In genomic region chr5:152349683-152350526, GRCh38 we compare ENCODE assay signal across 8 cellular contexts. TPM values are rescaled to one million over a fixed set of nuclear protein-coding genes. Genes with fewer than 3 reads are reported as not detected.
A peak's percentile ranks its signal among the peaks of the same experiment; 100 is the strongest.
DNase-seq lines count a peak whose midpoint lies in the region; ATAC-seq, FAIRE-seq and TF ChIP-seq lines count a peak whose summit lies in the region.

No MANE protein-coding gene starts in this region.

- TF ChIP-seq CTCF in OCI-LY3 (IDR thresholded peaks at IDR 0.05; ENCODE audit: low read depth, low read length) (peak; percentile 69), breast epithelium (IDR thresholded peaks at IDR 0.05) (peak; percentile 31 to 64 (median 35)), tibial nerve (IDR thresholded peaks at IDR 0.05) (peak; percentile 26 to 53 (median 44))

- H3K27me3 ChIP-seq in OCI-LY3 (ENCODE audit: low read depth, low read length), result no peaks in the 10 kb centered on the region
- H3K27me3 ChIP-seq in breast epithelium, result no peaks in the 10 kb centered on the region
- no peaks in the 10 kb centered on the region for H3K27me3 ChIP-seq in tibial nerve

- 38 to 42% methylated on average over 8 of the region's 8 CpGs for WGBS in tibial nerve, 2 donors

- H3K79me2 ChIP-seq in OCI-LY3 (ENCODE audit: low read length), result no peaks in the 10 kb centered on the region

- peak; percentile 79 for FAIRE-seq in GM19239 (lab: Jason Lieb, UNC)

- TF ChIP-seq POLR2A in breast epithelium (IDR thresholded peaks at IDR 0.05), result no peak
- TF ChIP-seq POLR2A in tibial nerve (IDR thresholded peaks at IDR 0.05), result no peak

- no peak overlapping the region for H3K4me2 ChIP-seq in OCI-LY3 (ENCODE audit: low read length)

- no peaks in the 10 kb centered on the region for H4K20me1 ChIP-seq in OCI-LY3 (ENCODE audit: insufficient read depth, low read length)

- H3K36me3 ChIP-seq in OCI-LY3 (replicated peaks; ENCODE audit: low read depth, low read length), result no peaks in the 10 kb centered on the region
- no peaks in the 10 kb centered on the region for H3K36me3 ChIP-seq in breast epithelium
- no peaks in the 10 kb centered on the region for H3K36me3 ChIP-seq in tibial nerve

- H3K4me1 ChIP-seq in OCI-LY3 (ENCODE audit: low read length) (no peaks in the 10 kb centered on the region), breast epithelium (no peaks in the 10 kb centered on the region), tibial nerve (no peaks in the 10 kb centered on the region)

- H3K9me3 ChIP-seq in OCI-LY3 (ENCODE audit: insufficient read depth, low read length), result no peaks in the 10 kb centered on the region
- no peaks in the 10 kb centered on the region for H3K9me3 ChIP-seq in breast epithelium
- no peaks in the 10 kb centered on the region for H3K9me3 ChIP-seq in tibial nerve

- no peak overlapping the region for H3K4me3 ChIP-seq in OCI-LY3 (ENCODE audit: low read length)
- no peak overlapping the region for H3K4me3 ChIP-seq in breast epithelium
- no peak overlapping the region for H3K4me3 ChIP-seq in tibial nerve

- ATAC-seq in HG03280 (IDR thresholded peaks at IDR 0.05; ENCODE audit: unreplicated experiment) (peak; percentile 81), left lobe of liver (peak; percentile 94)

- H3K9ac ChIP-seq in OCI-LY3 (ENCODE audit: low read length), result no peak overlapping the region

- peak; percentile 87 for DNase-seq in DMS53 (lab: John Stamatoyannopoulos, UW)
- DNase-seq in GM19239 (ENCODE audit: insufficient read length, low spot score), result peak; percentile 23
- no peak for DNase-seq in breast epithelium (ENCODE audit: low spot score in 2 of 2)
- no peak for DNase-seq in left lobe of liver (ENCODE audit: low spot score)
- DNase-seq in tibial nerve (ENCODE audit: low spot score in 2 of 2), result no peak
- DNase-seq in activated CD4-positive, CD25-positive, alpha-beta regulatory T cell treated with anti-CD3 and anti-CD28 coated beads, Interleukin-2, amount 50 U/mL, for 72 hours, result no peak

- H2AFZ ChIP-seq in OCI-LY3 (ENCODE audit: low read depth, low read length), result no peak overlapping the region

- intact Hi-C loops in breast epithelium (cut with DNase I; ENCODE audit: low total_unique reads), result no loop called here

- no peak for TF ChIP-seq EP300 in tibial nerve (IDR thresholded peaks at IDR 0.05)

- H3K27ac ChIP-seq in OCI-LY3 (ENCODE audit: low read length) (no peak overlapping the region), breast epithelium (no peak overlapping the region), tibial nerve (no peak overlapping the region)

RNA-seq across cellular contexts. Expression of gene NMUR2, which starts 55.2 kb away (rescaled TPM):
- under 1 TPM in 1 of 3 donors, not detected in 2; 0.33 TPM for total RNA-seq in breast epithelium
- not detected for total RNA-seq in left lobe of liver
- total RNA-seq in tibial nerve, result not detected

Comparison
In these comparisons a context has a peak if more than half of its experiments do, and no peak if none do; other contexts are left out.
1. DNase-seq: peak in DMS53 (single experiment) and GM19239 (single experiment); none in breast epithelium (0 of 2), left lobe of liver (single experiment), tibial nerve (0 of 2) and activated CD4-positive, CD25-positive, alpha-beta regulatory T cell treated with anti-CD3 and anti-CD28 coated beads, Interleukin-2, amount 50 U/mL, for 72 hours (single experiment).
2. Peak in every context shown above with its lines, with median percentiles within 50 percentile points of each other: CTCF ChIP-seq.